In genomic region chr10:77746313-77746712, GRCh38 we compare ENCODE assay signal across 14 cellular contexts.
DNase-seq lines count a peak whose midpoint lies in the region; ATAC-seq and TF ChIP-seq lines count a peak whose summit lies in the region.
"Had no signal": no experiment of that assay in that cellular context is flagged by ENCODE, and none has a peak within 500 bp of the region (broad histone marks: within the 10 kb centered on the region; RNA-seq: fewer than 3 reads in every experiment).

No MANE protein-coding gene starts in this region.

- in situ Hi-C loops in GM23248 (cut with MboI) = no loop called here
- in situ Hi-C loops in HAP-1 (cut with MboI; ENCODE audit: low sequenced_read_pairs) = no loop called here

- TF ChIP-seq POLR2A in lower leg skin (IDR thresholded peaks at IDR 0.05) = no peak

- DNase-seq in GM23248 = peak; percentile 91
- DNase-seq in T1000 (lab: John Stamatoyannopoulos, UW) = peak; percentile 27
- peak; percentile 79 for DNase-seq in fibroblast of the aortic adventitia (ENCODE audit: low read depth)
- no peak for DNase-seq in sciatic nerve (ENCODE audit: low spot score)
- no peak for DNase-seq in UCSD-AML1 (lab: John Stamatoyannopoulos, UW; ENCODE audit: unreplicated experiment)
- DNase-seq in lower leg skin (ENCODE audit: low spot score in 2 of 2) = no peak
- DNase-seq in HAP-1 (ENCODE audit: low spot score in 2 of 2) = no peak
- DNase-seq: activated CD4-positive, alpha-beta T cell treated with anti-CD3 and anti-CD28 coated beads for 48 hours; MM.1S; stimulated activated naive CD8-positive, alpha-beta T cell treated with anti-CD3 and anti-CD28 coated beads, Interleukin-15, amount 100 ng/mL, for 72 hours had no signal

- no peaks in the 10 kb centered on the region for H4K20me1 ChIP-seq in GM23248 (ENCODE audit: insufficient read depth)

- H3K4me2 ChIP-seq in GM23248 (ENCODE audit: unreplicated experiment) = peak overlapping the region; percentile 66

- no peaks in the 10 kb centered on the region for H3K9me2 ChIP-seq in GM23248 (ENCODE audit: insufficient read depth)

- 0 out of 2 replicates have a peak overlapping the region, but pooled peaks have one; percentile 1 for H3K9ac ChIP-seq in GM23248

- peaks cover 23% of the 10 kb centered on the region for H3K4me1 ChIP-seq in GM23248 (ENCODE audit: insufficient read depth)
- no peaks in the 10 kb centered on the region for H3K4me1 ChIP-seq in HAP-1

- 0 out of 2 replicates have a peak overlapping the region, but pooled peaks have one; percentile 12 for H3K27ac ChIP-seq in GM23248
- H3K27ac ChIP-seq: C4-2B, epithelial cell of prostate, HL-60 had no signal

- H3K9me3 ChIP-seq in GM23248 (ENCODE audit: low read depth) (no peaks in the 10 kb centered on the region), HAP-1 (0 out of 2 replicates have a peak, but pooled peaks cover 2% of the 10 kb centered on the region)

- peaks cover 14% of the 10 kb centered on the region; the same call in 1 of the 2 replicates for H3F3A ChIP-seq in GM23248 (ENCODE audit: insufficient read depth)

- H3K27me3 ChIP-seq in GM23248 (replicated peaks; ENCODE audit: insufficient read depth) (no peaks in the 10 kb centered on the region), HAP-1 (ENCODE audit: low read depth) (no peaks in the 10 kb centered on the region)

- no peaks in the 10 kb centered on the region for H3K36me3 ChIP-seq in GM23248 (ENCODE audit: low read depth)
- no peaks in the 10 kb centered on the region for H3K36me3 ChIP-seq in HAP-1 (replicated peaks)

- ATAC-seq in sciatic nerve (peak; percentile 42), HG02678 (IDR thresholded peaks at IDR 0.05; ENCODE audit: unreplicated experiment) (no peak)
- ATAC-seq: stimulated activated naive CD8-positive, alpha-beta T cell treated with anti-CD3 and anti-CD28 coated beads, Interleukin-15, amount 100 ng/mL, for 72 hours had no signal

- TF ChIP-seq CTCF in fibroblast of the aortic adventitia (IDR thresholded peaks at IDR 0.05; ENCODE audit: insufficient read depth, low read length) = no peak
- no peak for TF ChIP-seq CTCF in lower leg skin (IDR thresholded peaks at IDR 0.05)

- WGBS in GM23248 (ENCODE audit: low coverage in 1 of 2, low lambda C conversion rate in 2 of 2, missing lambda C conversion rate in 2 of 2), 2 experiments = 13 to 15% methylated on average over 8 of the region's 8 CpGs
- 56 to 59% methylated on average over 8 of the region's 8 CpGs for WGBS in lower leg skin, 2 donors

- H3K79me2 ChIP-seq in GM23248 (ENCODE audit: insufficient read depth) = no peaks in the 10 kb centered on the region

- intact Hi-C loops in sciatic nerve (cut with DNase I) = no loop called here
- intact Hi-C loops in lower leg skin (cut with DNase I; ENCODE audit: low total_unique reads) = no loop called here

- H2AFZ ChIP-seq in GM23248 = peak overlapping the region; percentile 64

- peak overlapping the region; percentile 7 for H3K4me3 ChIP-seq in GM23248
- H3K4me3 ChIP-seq in fibroblast of the aortic adventitia (ENCODE audit: low read depth, low read length) = no peak overlapping the region
- H3K4me3 ChIP-seq in lower leg skin (ENCODE audit: low read depth, poor library complexity, severe bottlenecking) = no peak overlapping the region
- no peak overlapping the region for H3K4me3 ChIP-seq in HAP-1

Comparison
In these comparisons a context has a peak if more than half of its experiments do, and no peak if none do; other contexts are left out.
1. DNase-seq: peak in GM23248 (single experiment), T1000 (single experiment) and fibroblast of the aortic adventitia (single experiment); none in sciatic nerve (single experiment), UCSD-AML1 (single experiment), lower leg skin (0 of 2) and HAP-1 (0 of 2).